ENCODE assay signal across 30 cellular contexts in genomic region chr17:20022701-20023100, GRCh38.
"Had no signal": no experiment of that assay in that cellular context is flagged by ENCODE, and none has a peak within 500 bp of the region (broad histone marks: within the 10 kb centered on the region; RNA-seq: fewer than 3 reads in every experiment).

No MANE protein-coding gene starts in this region.

- H3K36me3 ChIP-seq: cardiac muscle cell, gastrocnemius medialis, right lobe of liver, upper lobe of left lung, vagina, WERI-Rb-1 had no signal

- H3K9me3 Mint-ChIP-seq: activated CD4-positive, alpha-beta memory T cell treated with anti-CD3 and anti-CD28 coated beads, Interleukin-2, amount 10 ng/mL, durations not matched to agents 7 days and 5 days; activated CD4-positive, alpha-beta T cell treated with anti-CD3 and anti-CD28 coated beads, Interleukin-2, amount 10 ng/mL, durations not matched to agents 7 days and 5 days; activated T-cell treated with anti-CD3 and anti-CD28 coated beads, Interleukin-2, amount 50 U/mL, for 24 hours; natural killer cell treated with Interleukin-12 subunit alpha and Interleukin-12 subunit beta and Interleukin-15 and Interleukin-18, amount 100 ng/mL, for 72 hours; stimulated activated effector memory CD8-positive, alpha-beta T cell treated with anti-CD3 and anti-CD28 coated beads, Interleukin-12 subunit alpha, Interleukin-12 subunit beta, amount 100 ng/mL, for 72 hours; stimulated activated naive CD8-positive, alpha-beta T cell treated with anti-CD3 and anti-CD28 coated beads, Interleukin-15, Interleukin-2, amounts not matched to agents 100 ng/mL and 50 ng/mL, for 24 hours; T-helper 1 cell treated with Interleukin-12 subunit alpha and Interleukin-12 subunit beta and Interleukin-4 antibody, amounts not matched to agents 30 μg/mL and 1 μg/mL, for 36 hours had no signal

- H3K9me3 ChIP-seq: gastrocnemius medialis, mucosa of descending colon, right lobe of liver, upper lobe of left lung, vagina had no signal

- H3K36me3 Mint-ChIP-seq: natural killer cell treated with Interleukin-12 subunit alpha and Interleukin-12 subunit beta and Interleukin-15 and Interleukin-18, amount 100 ng/mL, for 72 hours; stimulated activated effector memory CD8-positive, alpha-beta T cell treated with anti-CD3 and anti-CD28 coated beads, Interleukin-12 subunit alpha, Interleukin-12 subunit beta, amount 100 ng/mL, for 72 hours had no signal

- H3K27me3 ChIP-seq: gastrocnemius medialis, right lobe of liver, upper lobe of left lung, vagina had no signal

- H3K4me1 ChIP-seq: gastrocnemius medialis, left ventricle myocardium inferior, right lobe of liver, upper lobe of left lung, vagina had no signal

- ATAC-seq: activated CD4-positive, CD25-positive, alpha-beta regulatory T cell treated with anti-CD3 and anti-CD28 coated beads, Interleukin-2, amount 50 U/mL, for 24 hours; gastrocnemius medialis; mucosa of descending colon; natural killer cell treated with Interleukin-12 subunit alpha and Interleukin-12 subunit beta and Interleukin-15 and Interleukin-18, amount 100 ng/mL, for 72 hours; right lobe of liver; stimulated activated effector memory CD8-positive, alpha-beta T cell treated with anti-CD3 and anti-CD28 coated beads, Interleukin-12 subunit alpha, Interleukin-12 subunit beta, amount 100 ng/mL, for 72 hours had no signal

- DNase-seq: activated CD4-positive, alpha-beta memory T cell treated with anti-CD3 and anti-CD28 coated beads, Interleukin-2, amount 10 ng/mL, durations not matched to agents 7 days and 5 days; activated CD4-positive, alpha-beta T cell treated with anti-CD3 and anti-CD28 coated beads, Interleukin-2, amount 10 ng/mL, durations not matched to agents 7 days and 5 days; activated CD8-positive, alpha-beta memory T cell treated with anti-CD3 and anti-CD28 coated beads, Interleukin-2, amount 50 U/mL, for 48 hours; activated gamma-delta T cell treated with Interleukin-2 at 50 U/mL for 16 hours; activated naive CD4-positive, alpha-beta T cell treated with anti-CD3 and anti-CD28 coated beads, Interleukin-2, amount 50 U/mL, for 16 hours; activated T-cell treated with anti-CD3 and anti-CD28 coated beads, Interleukin-2, amount 50 U/mL, for 24 hours; glutamatergic neuron; left ventricle myocardium inferior; mesendoderm; mucosa of descending colon; right lobe of liver; stimulated activated CD4-positive, alpha-beta T cell treated with anti-CD3 and anti-CD28 coated beads, Interleukin-4, amount 100 ng/mL, for 24 hours; SW 1271; T-helper 9 cell; upper lobe of left lung had no signal

- H3K4me1 Mint-ChIP-seq: activated CD4-positive, alpha-beta memory T cell treated with anti-CD3 and anti-CD28 coated beads, Interleukin-2, amount 10 ng/mL, durations not matched to agents 7 days and 5 days; activated CD4-positive, alpha-beta T cell treated with anti-CD3 and anti-CD28 coated beads, Interleukin-2, amount 10 ng/mL, durations not matched to agents 7 days and 5 days; stimulated activated effector memory CD8-positive, alpha-beta T cell treated with anti-CD3 and anti-CD28 coated beads, Interleukin-12 subunit alpha, Interleukin-12 subunit beta, amount 100 ng/mL, for 72 hours had no signal

- FAIRE-seq: endothelial cell of umbilical vein, islet of Langerhans, TTC549 had no signal

- H3K4me3 Mint-ChIP-seq: activated CD4-positive, alpha-beta memory T cell treated with anti-CD3 and anti-CD28 coated beads, Interleukin-2, amount 10 ng/mL, durations not matched to agents 7 days and 5 days; activated CD4-positive, alpha-beta T cell treated with anti-CD3 and anti-CD28 coated beads, Interleukin-2, amount 10 ng/mL, durations not matched to agents 7 days and 5 days; activated T-cell treated with anti-CD3 and anti-CD28 coated beads, Interleukin-2, amount 50 U/mL, for 24 hours; natural killer cell treated with Interleukin-12 subunit alpha and Interleukin-12 subunit beta and Interleukin-15 and Interleukin-18, amount 100 ng/mL, for 72 hours; stimulated activated effector memory CD8-positive, alpha-beta T cell treated with anti-CD3 and anti-CD28 coated beads, Interleukin-12 subunit alpha, Interleukin-12 subunit beta, amount 100 ng/mL, for 72 hours; stimulated activated naive CD8-positive, alpha-beta T cell treated with anti-CD3 and anti-CD28 coated beads, Interleukin-15, Interleukin-2, amounts not matched to agents 100 ng/mL and 50 ng/mL, for 24 hours; T-helper 1 cell treated with Interleukin-12 subunit alpha and Interleukin-12 subunit beta and Interleukin-4 antibody, amounts not matched to agents 30 μg/mL and 1 μg/mL, for 36 hours had no signal

- H3K4me3 ChIP-seq: cardiac muscle cell, gastrocnemius medialis, left ventricle myocardium inferior, lung, mucosa of descending colon, right lobe of liver, skin epidermis, upper lobe of left lung, vagina had no signal

- H3K27ac ChIP-seq: cardiac muscle cell, gastrocnemius medialis, left ventricle myocardium inferior, right lobe of liver, skin epidermis, upper lobe of left lung, vagina, WERI-Rb-1 had no signal

- H3K27ac Mint-ChIP-seq: activated CD4-positive, alpha-beta memory T cell treated with anti-CD3 and anti-CD28 coated beads, Interleukin-2, amount 10 ng/mL, durations not matched to agents 7 days and 5 days; activated CD4-positive, alpha-beta T cell treated with anti-CD3 and anti-CD28 coated beads, Interleukin-2, amount 10 ng/mL, durations not matched to agents 7 days and 5 days; activated T-cell treated with anti-CD3 and anti-CD28 coated beads, Interleukin-2, amount 50 U/mL, for 24 hours; natural killer cell treated with Interleukin-12 subunit alpha and Interleukin-12 subunit beta and Interleukin-15 and Interleukin-18, amount 100 ng/mL, for 72 hours; progenitor cell of endocrine pancreas; stimulated activated effector memory CD8-positive, alpha-beta T cell treated with anti-CD3 and anti-CD28 coated beads, Interleukin-12 subunit alpha, Interleukin-12 subunit beta, amount 100 ng/mL, for 72 hours; stimulated activated naive CD8-positive, alpha-beta T cell treated with anti-CD3 and anti-CD28 coated beads, Interleukin-15, Interleukin-2, amounts not matched to agents 100 ng/mL and 50 ng/mL, for 24 hours; T-helper 1 cell treated with Interleukin-12 subunit alpha and Interleukin-12 subunit beta and Interleukin-4 antibody, amounts not matched to agents 30 μg/mL and 1 μg/mL, for 36 hours had no signal
